Comparison of ENCODE assay signal across 24 cellular contexts in genomic region chr10:71703577-71703976, GRCh38. TPM values are rescaled to one million over a fixed set of nuclear protein-coding genes. Genes with fewer than 3 reads are reported as not detected.
"Had no signal": no experiment of that assay in that cellular context is flagged by ENCODE, and none has a peak within 500 bp of the region (broad histone marks: within the 10 kb centered on the region; RNA-seq: fewer than 3 reads in every experiment).

No MANE protein-coding gene starts in this region.

- H3K27ac Mint-ChIP-seq: natural killer cell treated with Interleukin-12 subunit alpha and Interleukin-12 subunit beta and Interleukin-15 and Interleukin-18, amount 100 ng/mL, for 72 hours; progenitor cell of endocrine pancreas had no signal

- H2AFZ ChIP-seq: hepatocyte had no signal

- H3K27ac ChIP-seq: esophagus squamous epithelium, hepatocyte, pancreas, testis, tibial nerve, upper lobe of right lung, vagina had no signal

- FAIRE-seq: pancreas had no signal

- ATAC-seq: left colon; left ventricle myocardium superior; natural killer cell treated with Interleukin-12 subunit alpha and Interleukin-12 subunit beta and Interleukin-15 and Interleukin-18, amount 100 ng/mL, for 72 hours; pancreas; right cardiac atrium; stimulated activated naive CD8-positive, alpha-beta T cell treated with anti-CD3 and anti-CD28 coated beads, Interleukin-15, Interleukin-2, amounts not matched to agents 100 U/mL and 50 U/mL, for 24 hours; upper lobe of right lung had no signal

- H3K4me2 ChIP-seq: hepatocyte, smooth muscle cell had no signal

- H3K36me3 ChIP-seq: esophagus squamous epithelium, pancreas, tibial nerve, upper lobe of right lung, vagina had no signal

- H3K9me3 Mint-ChIP-seq: natural killer cell treated with Interleukin-12 subunit alpha and Interleukin-12 subunit beta and Interleukin-15 and Interleukin-18, amount 100 ng/mL, for 72 hours had no signal

- H3K27me3 ChIP-seq: esophagus squamous epithelium, hepatocyte, pancreas, testis, tibial nerve, upper lobe of right lung, vagina had no signal

- H3K4me3 Mint-ChIP-seq: natural killer cell treated with Interleukin-12 subunit alpha and Interleukin-12 subunit beta and Interleukin-15 and Interleukin-18, amount 100 ng/mL, for 72 hours had no signal

- H3K4me3 ChIP-seq: esophagus squamous epithelium, hepatocyte, lung, pancreas, smooth muscle cell, testis, tibial nerve, upper lobe of right lung, vagina had no signal

- H3K36me3 Mint-ChIP-seq: natural killer cell treated with Interleukin-12 subunit alpha and Interleukin-12 subunit beta and Interleukin-15 and Interleukin-18, amount 100 ng/mL, for 72 hours had no signal

- H3K9me3 ChIP-seq: esophagus squamous epithelium, pancreas, testis, tibial nerve, upper lobe of right lung, vagina had no signal

- H3K79me2 ChIP-seq: hepatocyte had no signal

- DNase-seq: dermis blood vessel endothelial cell; esophagus squamous epithelium; foreskin melanocyte; head of caudate nucleus; left colon; left ventricle myocardium superior; mesenchymal stem cell; midbrain; occipital lobe; pancreas; stimulated activated CD4-positive, alpha-beta T cell treated with anti-CD3 and anti-CD28 coated beads, Interleukin-2, amount 100 ng/mL, for 48 hours; stimulated activated naive CD8-positive, alpha-beta T cell treated with anti-CD3 and anti-CD28 coated beads, Interleukin-15, Interleukin-2, amounts not matched to agents 100 U/mL and 50 U/mL, for 24 hours; testis; upper lobe of right lung had no signal

- H3K27me3 Mint-ChIP-seq: natural killer cell treated with Interleukin-12 subunit alpha and Interleukin-12 subunit beta and Interleukin-15 and Interleukin-18, amount 100 ng/mL, for 72 hours had no signal

- H3K4me1 ChIP-seq: pancreas, testis had no signal

RNA-seq across cellular contexts. Expression of gene C10orf105, which starts 16.0 kb away (rescaled TPM):
- total RNA-seq: epithelial cell of proximal tubule; hepatocyte; kidney epithelial cell; natural killer cell treated with Interleukin-12 subunit alpha and Interleukin-12 subunit beta and Interleukin-15 and Interleukin-18, amount 100 ng/mL, for 72 hours; progenitor cell of endocrine pancreas had no signal
- polyA plus RNA-seq: hepatocyte, smooth muscle cell had no signal
